ENCODE assay signal across 24 cellular contexts in the genomic region with DNA sequence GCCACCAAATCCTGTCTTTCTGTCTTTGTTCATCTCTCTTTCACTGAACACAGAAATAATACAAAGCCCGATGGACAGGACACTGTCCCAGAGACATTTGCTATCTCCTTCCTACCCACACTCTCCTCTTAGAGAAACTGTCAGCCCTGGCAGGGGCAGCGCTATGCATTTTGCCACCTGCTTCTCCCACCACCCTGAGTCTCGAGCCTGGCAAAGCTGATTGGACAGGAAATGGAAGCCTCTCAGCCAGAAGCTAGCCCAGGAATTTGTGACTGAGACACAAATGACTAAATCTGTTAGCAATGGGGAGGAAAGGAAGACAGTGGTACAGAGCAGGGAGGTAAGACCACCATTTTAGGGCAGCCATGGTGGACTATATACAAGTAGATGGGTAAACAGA. TPM values are rescaled to one million over a fixed set of nuclear protein-coding genes. Genes with fewer than 3 reads are reported as not detected.
"Had no signal": no experiment of that assay in that cellular context is flagged by ENCODE, and none has a peak within 500 bp of the region (broad histone marks: within the 10 kb centered on the region; RNA-seq: fewer than 3 reads in every experiment).

No MANE protein-coding gene starts in this region.

- H3K4me1 ChIP-seq: body of pancreas, SJSA1 had no signal

- H3K27me3 ChIP-seq: body of pancreas, SJSA1 had no signal

- DNase-seq: activated B cell treated with CpG ODN at 0.5 μM for 24 hours; activated CD4-positive, alpha-beta T cell treated with anti-CD3 and anti-CD28 coated beads for 1 hour; activated CD4-positive, alpha-beta T cell treated with anti-CD3 and anti-CD28 coated beads, Interleukin-2, amount 10 ng/mL, durations not matched to agents 24 days and 14 days; activated CD4-positive, alpha-beta T cell treated with anti-CD3 and anti-CD28 coated beads, Interleukin-2, amount 50 U/mL, for 48 hours; activated CD8-positive, alpha-beta memory T cell treated with anti-CD3 and anti-CD28 coated beads, Interleukin-2, amount 10 ng/mL, durations not matched to agents 7 days and 5 days; activated effector memory CD4-positive, alpha-beta T cell treated with Interleukin-2 at 50 U/mL for 16 hours; activated naive CD4-positive, alpha-beta T cell; activated T-cell treated with anti-CD3 and anti-CD28 coated beads, Interleukin-2, amount 50 U/mL, for 24 hours; aorta; body of pancreas; central memory CD4-positive, alpha-beta T cell; Kasumi-1; NCI-H1092; NCI-H1417 treated with DMSO at 0.1 percent for 48 hours; NCI-H1694; NCI-H2029; NCI-H2107; NCI-H2171 treated with DMSO at 0.1 percent for 48 hours; NCI-H226; NCI-H526; PC-3; SHP77 had no signal

- H3K27ac ChIP-seq: body of pancreas, SJSA1 had no signal

- H3K4me3 ChIP-seq: body of pancreas, SJSA1 had no signal

- H3K9me3 ChIP-seq: body of pancreas, SJSA1 had no signal

- ATAC-seq: activated CD8-positive, alpha-beta memory T cell treated with anti-CD3 and anti-CD28 coated beads, Interleukin-2, amount 10 ng/mL, durations not matched to agents 7 days and 5 days; body of pancreas; PC-3; SK-N-SH treated with all-trans-retinoic acid at 6 μM for 48 hours had no signal

- H3K36me3 ChIP-seq: SJSA1 had no signal

RNA-seq across cellular contexts. Expression of gene GALNT18, which starts 14.9 kb away (rescaled TPM):
- total RNA-seq: activated B cell treated with CpG ODN at 0.5 μM for 24 hours had no signal
